Comparison of ENCODE assay signal across 1 cellular context in genomic region chr5:43041669-43042175, GRCh38.
A peak's percentile ranks its signal among the peaks of the same experiment; 100 is the strongest.
TF ChIP-seq lines count a peak whose summit lies in the region.

No MANE protein-coding gene starts in this region.

TF ChIP-seq in H1, 55 proteins besides CTCF, POLR2A, EP300 and RAD21:
- TF ChIP-seq CBX8 (IDR thresholded peaks at IDR 0.05; ENCODE audit: borderline replicate concordance, low read depth, low read length) (0 out of 2 replicates have a peak, but pooled peaks have one; percentile 75), SUZ12 (IDR thresholded peaks at IDR 0.05; ENCODE audit: low read length) (peak; percentile 96; the same call in 1 of the 2 replicates), RNF2 (IDR thresholded peaks at IDR 0.05; ENCODE audit: borderline replicate concordance, low read depth, low read length, missing control alignments, poor library complexity, severe bottlenecking) (peak; percentile 98), CHD1 (IDR thresholded peaks at IDR 0.05; ENCODE audit: low read depth, low read length) (no peak), ASH2L (IDR thresholded peaks at IDR 0.05; ENCODE audit: low read length) (peak; percentile 21), POLR2AphosphoS5 (IDR thresholded peaks at IDR 0.05; ENCODE audit: low read depth, low read length) (no peak), SIN3A (conservative IDR thresholded peaks at IDR 0.05 in 1 of 2, IDR thresholded peaks at IDR 0.05 in 1 of 2; ENCODE audit: low read depth in 1 of 2, low read length in 2 of 2) (0 out of 4 replicates have a peak, but pooled peaks of 1 of the 2 experiments have one; percentile 10)
